Comparison of ENCODE assay signal across 1 cellular context in genomic region chr12:93526786-93527428, GRCh38.
TF ChIP-seq lines count a peak whose summit lies in the region.

No MANE protein-coding gene starts in this region.

TF ChIP-seq in HEK293, 187 proteins besides CTCF, POLR2A, EP300 and RAD21 (continued from another document):
- TF ChIP-seq ZNF645 (tag by site-specific recombination; IDR thresholded peaks at IDR 0.05) (no peak), ZBTB8A (tag by site-specific recombination; IDR thresholded peaks at IDR 0.05) (no peak), ZNF747 (tag by site-specific recombination; IDR thresholded peaks at IDR 0.05) (no peak), ZNF426 (tag by site-specific recombination; IDR thresholded peaks at IDR 0.05) (no peak), ZNF175 (tag by site-specific recombination; IDR thresholded peaks at IDR 0.05) (no peak), ZSCAN16 (tag by site-specific recombination; IDR thresholded peaks at IDR 0.05) (no peak), ZNF114 (tag by site-specific recombination; IDR thresholded peaks at IDR 0.05) (no peak), ZFHX2 (tag by site-specific recombination; conservative IDR thresholded peaks at IDR 0.05) (peak; percentile 53), ZNF768 (tag by site-specific recombination; IDR thresholded peaks at IDR 0.05) (no peak), ZNF248 (tag by site-specific recombination; IDR thresholded peaks at IDR 0.05) (no peak), ZBTB20 (tag by site-specific recombination; IDR thresholded peaks at IDR 0.05) (no peak), ZNF350 (tag by site-specific recombination; IDR thresholded peaks at IDR 0.05) (no peak), HOXA7 (CRISPR knock-in tag; IDR thresholded peaks at IDR 0.05; ENCODE audit: borderline replicate concordance) (no peak), ZBTB44 (tag by site-specific recombination; IDR thresholded peaks at IDR 0.05) (no peak), OVOL3 (tag by site-specific recombination; IDR thresholded peaks at IDR 0.05) (no peak), ZNF362 (tag by site-specific recombination; IDR thresholded peaks at IDR 0.05) (no peak), ZNF530 (tag by site-specific recombination; IDR thresholded peaks at IDR 0.05; ENCODE audit: low read depth) (no peak), ZNF510 (tag by site-specific recombination; IDR thresholded peaks at IDR 0.05; ENCODE audit: insufficient replicate concordance) (no peak), ZNF24 (tag by site-specific recombination; IDR thresholded peaks at IDR 0.05) (no peak), ZBTB49 (tag by site-specific recombination; IDR thresholded peaks at IDR 0.05; ENCODE audit: low read depth) (no peak), ZNF274 (IDR thresholded peaks at IDR 0.05; ENCODE audit: low read length) (no peak), ZNF274 (tag by site-specific recombination; IDR thresholded peaks at IDR 0.05; ENCODE audit: borderline replicate concordance) (no peak), ZIC2 (tag by site-specific recombination; IDR thresholded peaks at IDR 0.05) (no peak), ZNF148 (tag by site-specific recombination; IDR thresholded peaks at IDR 0.05; ENCODE audit: borderline replicate concordance) (peak; percentile 46; the same call in 1 of the 2 replicates), AEBP2 (tag by site-specific recombination; IDR thresholded peaks at IDR 0.05; ENCODE audit: borderline replicate concordance) (no peak), PRDM6 (tag by site-specific recombination; IDR thresholded peaks at IDR 0.05) (no peak), ZNF792 (tag by site-specific recombination; IDR thresholded peaks at IDR 0.05) (no peak), ZFP69B (tag by site-specific recombination; IDR thresholded peaks at IDR 0.05) (0 out of 2 replicates have a peak, but pooled peaks have one; percentile 34), HOXC10 (CRISPR knock-in tag; IDR thresholded peaks at IDR 0.05) (no peak), PRDM2 (tag by site-specific recombination; IDR thresholded peaks at IDR 0.05; ENCODE audit: borderline replicate concordance) (no peak), ZNF302 (tag by site-specific recombination; IDR thresholded peaks at IDR 0.05; ENCODE audit: low read depth) (no peak), ZSCAN18 (tag by site-specific recombination; IDR thresholded peaks at IDR 0.05) (no peak), ZNF221 (tag by site-specific recombination; IDR thresholded peaks at IDR 0.05; ENCODE audit: borderline replicate concordance) (no peak), FEZF1 (tag by site-specific recombination; IDR thresholded peaks at IDR 0.05) (peak; percentile 34; the same call in 1 of the 2 replicates), ZNF521 (tag by site-specific recombination; IDR thresholded peaks at IDR 0.05) (no peak), ZNF324 (tag by site-specific recombination; IDR thresholded peaks at IDR 0.05) (no peak), ZNF600 (tag by site-specific recombination; IDR thresholded peaks at IDR 0.05) (0 out of 2 replicates have a peak, but pooled peaks have one; percentile 16), ZNF791 (tag by site-specific recombination; IDR thresholded peaks at IDR 0.05) (no peak), ELK4 (IDR thresholded peaks at IDR 0.05; ENCODE audit: borderline replicate concordance, low read depth, low read length) (no peak), ZNF112 (tag by site-specific recombination; IDR thresholded peaks at IDR 0.05) (no peak), YY1 (tag by site-specific recombination; IDR thresholded peaks at IDR 0.05) (no peak)
TF ChIP-seq in HEK293: peak in this region for 26.
